38 cellular contexts compared by ENCODE assay signal in the genomic region with DNA sequence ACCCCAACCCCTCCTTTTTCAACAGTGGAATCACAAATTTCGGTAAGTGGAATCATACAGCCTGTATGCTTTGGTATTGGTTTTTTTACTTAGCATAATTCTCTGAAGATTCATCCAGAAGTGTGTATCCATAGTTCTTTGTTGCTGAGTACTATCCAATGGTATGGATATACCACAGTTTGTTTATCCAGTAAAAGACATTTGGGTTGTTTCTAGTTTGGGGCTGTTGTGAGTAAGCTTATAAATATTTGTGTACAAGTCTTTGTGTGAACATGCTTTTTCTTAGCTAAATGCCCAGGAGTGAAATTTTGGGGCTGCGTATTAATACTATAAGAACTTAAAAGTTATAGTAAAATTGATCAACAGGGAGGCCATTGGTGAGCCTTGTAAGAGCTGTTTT. TPM values are rescaled to one million over a fixed set of nuclear protein-coding genes. Genes with fewer than 3 reads are reported as not detected.
"Had no signal": no experiment of that assay in that cellular context is flagged by ENCODE, and none has a peak within 500 bp of the region (broad histone marks: within the 10 kb centered on the region; RNA-seq: fewer than 3 reads in every experiment).

No MANE protein-coding gene starts in this region.

- H3K27ac Mint-ChIP-seq: activated CD4-positive, alpha-beta memory T cell treated with anti-CD3 and anti-CD28 coated beads for 36 hours; activated naive CD4-positive, alpha-beta T cell treated with anti-CD3 and anti-CD28 coated beads for 36 hours; activated naive CD4-positive, alpha-beta T cell treated with anti-CD3 and anti-CD28 coated beads, Interleukin-2, amount 50 U/mL, for 72 hours; activated T-helper 1 cell treated with anti-CD3 and anti-CD28 coated beads, Interleukin-12 subunit alpha, Interleukin-12 subunit beta, Interleukin-2, Interleukin-4 antibody, amounts not matched to agents 30 ng/mL and 10 ng/mL and 1 ng/mL, durations not matched to agents 14 hours and 24 hours and 36 hours; WTC11 had no signal

- FAIRE-seq: astrocyte, TTC549 had no signal

- H3K27me3 Mint-ChIP-seq: activated CD4-positive, alpha-beta memory T cell treated with anti-CD3 and anti-CD28 coated beads for 36 hours had no signal

- H3K9me3 Mint-ChIP-seq: activated CD4-positive, alpha-beta memory T cell treated with anti-CD3 and anti-CD28 coated beads for 36 hours; activated naive CD4-positive, alpha-beta T cell treated with anti-CD3 and anti-CD28 coated beads for 36 hours; activated naive CD4-positive, alpha-beta T cell treated with anti-CD3 and anti-CD28 coated beads, Interleukin-2, amount 50 U/mL, for 72 hours; activated T-cell treated with anti-CD3 and anti-CD28 coated beads, Interleukin-2, amount 50 U/mL, for 4 hours; activated T-helper 1 cell treated with anti-CD3 and anti-CD28 coated beads, Interleukin-12 subunit alpha, Interleukin-12 subunit beta, Interleukin-2, Interleukin-4 antibody, amounts not matched to agents 30 ng/mL and 10 ng/mL and 1 ng/mL, durations not matched to agents 14 hours and 24 hours and 36 hours had no signal

- H3K9me3 ChIP-seq: adrenal gland, body of pancreas, SJCRH30 had no signal

- H3K4me3 Mint-ChIP-seq: activated CD4-positive, alpha-beta memory T cell treated with anti-CD3 and anti-CD28 coated beads for 36 hours; activated naive CD4-positive, alpha-beta T cell treated with anti-CD3 and anti-CD28 coated beads for 36 hours; activated T-cell treated with anti-CD3 and anti-CD28 coated beads, Interleukin-2, amount 50 U/mL, for 4 hours; activated T-helper 1 cell treated with anti-CD3 and anti-CD28 coated beads, Interleukin-12 subunit alpha, Interleukin-12 subunit beta, Interleukin-2, Interleukin-4 antibody, amounts not matched to agents 30 ng/mL and 10 ng/mL and 1 ng/mL, durations not matched to agents 14 hours and 24 hours and 36 hours; WTC11 had no signal

- H3K36me3 Mint-ChIP-seq: activated CD4-positive, alpha-beta memory T cell treated with anti-CD3 and anti-CD28 coated beads for 36 hours; activated naive CD4-positive, alpha-beta T cell treated with anti-CD3 and anti-CD28 coated beads, Interleukin-2, amount 50 U/mL, for 72 hours had no signal

- ATAC-seq: activated CD4-positive, CD25-positive, alpha-beta regulatory T cell treated with anti-CD3 and anti-CD28 coated beads, Interleukin-2, amount 50 U/mL, for 24 hours; activated naive CD4-positive, alpha-beta T cell treated with anti-CD3 and anti-CD28 coated beads, Interleukin-2, amount 50 U/mL, for 72 hours; activated T-cell treated with anti-CD3 and anti-CD28 coated beads, Interleukin-2, amount 50 U/mL, for 4 hours; body of pancreas; WTC11 had no signal

- H3K4me3 ChIP-seq: adrenal gland, body of pancreas, SJCRH30, SK-N-MC had no signal

- H3K27ac ChIP-seq: adrenal gland, body of pancreas, SJCRH30, SK-N-MC had no signal

- H3K36me3 ChIP-seq: adrenal gland, SJCRH30 had no signal

- H3K27me3 ChIP-seq: adrenal gland, body of pancreas, SJCRH30 had no signal

- DNase-seq: activated CD4-positive, alpha-beta memory T cell treated with anti-CD3 and anti-CD28 coated beads for 36 hours; activated CD4-positive, alpha-beta T cell treated with anti-CD3 and anti-CD28 coated beads for 4 hours; activated CD4-positive, alpha-beta T cell treated with anti-CD3 and anti-CD28 coated beads, Interleukin-2, amount 50 U/mL, for 1 hour; activated CD8-positive, alpha-beta memory T cell treated with anti-CD3 and anti-CD28 coated beads, Interleukin-2, amount 50 U/mL, for 4 hours; activated gamma-delta T cell treated with Interleukin-2 at 50 U/mL for 16 hours; activated naive CD4-positive, alpha-beta T cell treated with anti-CD3 and anti-CD28 coated beads for 36 hours; activated T-cell treated with anti-CD3 and anti-CD28 coated beads for 4 hours; activated T-cell treated with anti-CD3 and anti-CD28 coated beads, Interleukin-2, amount 50 U/mL, for 4 hours; adrenal gland; body of pancreas; central memory CD4-positive, alpha-beta T cell; Kasumi-1; KG1; MM.1S; MV-4-11; NCI-H1092; NCI-H1417; NCI-H146; NCI-H187; NCI-H2029 treated with DMSO at 0.1 percent for 48 hours; NCI-H2107; NCI-H2171; NCI-H510A; NCI-H526; NCI-H748 treated with DMSO at 0.1 percent for 48 hours; NK-92 treated with Interleukin-12 subunit alpha and Interleukin-12 subunit beta, amount 100 ng/mL, for 24 hours; SHP77; SJCRH30 had no signal

- H3K4me1 ChIP-seq: adrenal gland, body of pancreas, SJCRH30 had no signal

RNA-seq across cellular contexts. Expression of a gene that starts 57.5 kb away (rescaled TPM):
- total RNA-seq: activated CD4-positive, alpha-beta memory T cell treated with anti-CD3 and anti-CD28 coated beads for 36 hours; activated naive CD4-positive, alpha-beta T cell treated with anti-CD3 and anti-CD28 coated beads for 36 hours; activated naive CD4-positive, alpha-beta T cell treated with anti-CD3 and anti-CD28 coated beads, Interleukin-2, amount 50 U/mL, for 72 hours; activated T-helper 1 cell treated with anti-CD3 and anti-CD28 coated beads, Interleukin-12 subunit alpha, Interleukin-12 subunit beta, Interleukin-2, Interleukin-4 antibody, amounts not matched to agents 30 ng/mL and 10 ng/mL and 1 ng/mL, durations not matched to agents 14 hours and 24 hours and 36 hours; astrocyte; cerebellum; SJCRH30; T-helper 1 cell treated with Interleukin-12 subunit alpha and Interleukin-12 subunit beta and Interleukin-4 antibody, amounts not matched to agents 30 ng/mL and 1 ng/mL, for 36 hours; T-helper 2 cell treated with Interferon-gamma antibody and Interleukin-4, amounts not matched to agents 100 ng/mL and 5 ng/mL, for 36 hours had no signal
